ENCODE assay signal across 16 cellular contexts in the genomic region with DNA sequence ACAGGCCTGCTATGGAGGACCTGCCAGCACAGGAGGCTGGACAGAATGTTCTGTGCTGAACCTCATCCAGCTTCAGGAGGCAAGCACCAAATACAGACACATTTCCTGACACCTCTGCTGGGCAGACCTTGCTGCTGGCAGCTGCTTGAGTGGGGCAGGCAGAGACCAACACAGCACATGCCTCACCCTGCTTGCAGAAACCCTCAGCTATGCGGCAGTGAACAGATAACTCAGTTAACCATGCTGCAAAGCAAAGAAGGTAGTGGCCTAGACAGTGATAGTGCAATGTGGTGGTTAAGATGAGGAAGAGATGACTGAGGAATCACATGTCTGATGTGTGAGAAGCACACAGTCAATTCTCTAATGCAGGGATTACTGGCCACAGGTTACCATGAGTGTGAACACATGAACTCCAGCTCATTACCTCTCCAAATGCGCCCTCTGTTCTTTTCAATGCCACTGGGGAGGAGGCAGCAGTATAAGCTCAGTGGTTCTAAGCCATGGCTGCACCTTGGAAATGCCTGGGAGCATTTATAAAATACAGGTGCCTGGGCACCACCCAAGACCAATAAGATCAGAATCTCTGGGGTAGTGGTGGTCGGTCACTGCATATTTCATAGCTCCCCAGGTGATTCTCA.
"Had no signal": no experiment of that assay in that cellular context is flagged by ENCODE, and none has a peak within 500 bp of the region (broad histone marks: within the 10 kb centered on the region; RNA-seq: fewer than 3 reads in every experiment).

No MANE protein-coding gene starts in this region.

- H3K36me3 Mint-ChIP-seq: natural killer cell had no signal

- ATAC-seq: mucosa of descending colon, natural killer cell, psoas muscle had no signal

- H3K9me3 Mint-ChIP-seq: activated CD4-positive, alpha-beta memory T cell treated with anti-CD3 and anti-CD28 coated beads, Interleukin-2, amount 10 ng/mL, durations not matched to agents 7 days and 5 days; activated naive CD4-positive, alpha-beta T cell treated with anti-CD3 and anti-CD28 coated beads for 36 hours; natural killer cell; stimulated activated naive CD8-positive, alpha-beta T cell treated with anti-CD3 and anti-CD28 coated beads, Interleukin-15, Interleukin-2, amounts not matched to agents 100 ng/mL and 50 ng/mL, for 24 hours had no signal

- H3K4me1 ChIP-seq: psoas muscle, thyroid gland, vagina had no signal

- H3K4me1 Mint-ChIP-seq: activated CD4-positive, alpha-beta memory T cell treated with anti-CD3 and anti-CD28 coated beads, Interleukin-2, amount 10 ng/mL, durations not matched to agents 7 days and 5 days; natural killer cell had no signal

- H3K27me3 Mint-ChIP-seq: activated CD4-positive, alpha-beta memory T cell treated with anti-CD3 and anti-CD28 coated beads, Interleukin-2, amount 10 ng/mL, durations not matched to agents 7 days and 5 days had no signal

- H3K4me3 Mint-ChIP-seq: activated CD4-positive, alpha-beta memory T cell treated with anti-CD3 and anti-CD28 coated beads, Interleukin-2, amount 10 ng/mL, durations not matched to agents 7 days and 5 days; activated naive CD4-positive, alpha-beta T cell treated with anti-CD3 and anti-CD28 coated beads for 36 hours; natural killer cell; stimulated activated naive CD8-positive, alpha-beta T cell treated with anti-CD3 and anti-CD28 coated beads, Interleukin-15, Interleukin-2, amounts not matched to agents 100 ng/mL and 50 ng/mL, for 24 hours had no signal

- H3K9me3 ChIP-seq: mucosa of descending colon, psoas muscle, thyroid gland, vagina had no signal

- H3K27ac Mint-ChIP-seq: activated CD4-positive, alpha-beta memory T cell treated with anti-CD3 and anti-CD28 coated beads, Interleukin-2, amount 10 ng/mL, durations not matched to agents 7 days and 5 days; activated naive CD4-positive, alpha-beta T cell treated with anti-CD3 and anti-CD28 coated beads for 36 hours; natural killer cell; stimulated activated naive CD8-positive, alpha-beta T cell treated with anti-CD3 and anti-CD28 coated beads, Interleukin-15, Interleukin-2, amounts not matched to agents 100 ng/mL and 50 ng/mL, for 24 hours had no signal

- H3K4me3 ChIP-seq: coronary artery, mucosa of descending colon, psoas muscle, thyroid gland, vagina had no signal

- H3K27me3 ChIP-seq: thyroid gland, vagina had no signal

- H3K27ac ChIP-seq: coronary artery, psoas muscle, thyroid gland, vagina had no signal

- DNase-seq: activated CD4-positive, alpha-beta memory T cell treated with anti-CD3 and anti-CD28 coated beads, Interleukin-2, amount 10 ng/mL, durations not matched to agents 7 days and 5 days; activated CD4-positive, alpha-beta T cell treated with anti-CD3 and anti-CD28 coated beads for 1 hour; activated CD8-positive, alpha-beta memory T cell treated with anti-CD3 and anti-CD28 coated beads, Interleukin-2, amount 50 U/mL, for 48 hours; activated naive CD4-positive, alpha-beta T cell treated with anti-CD3 and anti-CD28 coated beads for 36 hours; central memory CD4-positive, alpha-beta T cell; effector CD8-positive, alpha-beta T cell; hypothalamus; mucosa of descending colon; natural killer cell; psoas muscle; stimulated activated CD4-positive, alpha-beta T cell treated with anti-CD3 and anti-CD28 coated beads, Interleukin-2, amount 100 ng/mL, for 48 hours; T-helper 9 cell; thyroid gland had no signal
